8 cellular contexts compared by ENCODE assay signal in genomic region chr19:10333758-10334339, GRCh38. TPM values are rescaled to one million over a fixed set of nuclear protein-coding genes. Genes with fewer than 3 reads are reported as not detected.
DNase-seq lines count a peak whose midpoint lies in the region; ATAC-seq and TF ChIP-seq lines count a peak whose summit lies in the region.

No MANE protein-coding gene starts in this region.

- DNase-seq in GM12865 (ENCODE audit: low read depth) = no peak
- no peak for DNase-seq in NB4 (ENCODE audit: low read depth)
- DNase-seq in G401 (ENCODE audit: low spot score) = no peak
- no peak for DNase-seq in nucleus accumbens (lab: John Stamatoyannopoulos, UW)

- H3K27ac Mint-ChIP-seq in nephron = peak overlapping the region; percentile 95 to 96 (median 96)

- H3K9me3 ChIP-seq in duodenal mucosa (ENCODE audit: control insufficient read depth in 1 of 2, low read length in 2 of 2) = no peaks in the 10 kb centered on the region

- peak overlapping the region; percentile 53 to 60 for H3K9ac ChIP-seq in duodenal mucosa (ENCODE audit: low read depth in 1 of 2, low read length in 2 of 2)

- H3K27me3 ChIP-seq in duodenal mucosa (ENCODE audit: control insufficient read depth in 1 of 2, insufficient read depth in 2 of 2, low read length in 2 of 2) = no peaks in the 10 kb centered on the region

- TF ChIP-seq POLR2A in NB4 (IDR thresholded peaks at IDR 0.05; ENCODE audit: extremely low read depth, insufficient read length) = no peak

- TF ChIP-seq CTCF in GM12865 (IDR thresholded peaks at IDR 0.05; ENCODE audit: insufficient read depth, low read depth, low read length, missing control alignments) (no peak), NB4 (IDR thresholded peaks at IDR 0.05; ENCODE audit: low read depth, low read length) (no peak), nephron (IDR thresholded peaks at IDR 0.05; ENCODE audit: unreplicated experiment in 3 of 3) (no peak)

- peaks cover 25% of the 10 kb centered on the region for H3K4me1 Mint-ChIP-seq in nephron

- no peak for ATAC-seq in HG03342 (IDR thresholded peaks at IDR 0.05; ENCODE audit: unreplicated experiment)
- ATAC-seq in GM21423 (IDR thresholded peaks at IDR 0.05; ENCODE audit: unreplicated experiment) = no peak

- peaks cover 20 to 35% of the 10 kb centered on the region in 2 donors for H3K4me1 ChIP-seq in duodenal mucosa (ENCODE audit: control insufficient read depth in 1 of 2, insufficient read depth in 2 of 2, low read length in 2 of 2)

- H3K9me3 Mint-ChIP-seq in nephron = no peaks in the 10 kb centered on the region

- H3K36me3 ChIP-seq in duodenal mucosa (ENCODE audit: control insufficient read depth in 1 of 2, insufficient read depth in 2 of 2, low read length in 2 of 2) = peaks cover 14 to 19% of the 10 kb centered on the region in 2 donors

- H3K36me3 Mint-ChIP-seq in nephron (ENCODE audit: low read depth) = peaks cover 11% of the 10 kb centered on the region

- peak overlapping the region; percentile 75 for H3K4me3 ChIP-seq in GM12865 (ENCODE audit: low read depth, low read length)
- H3K4me3 ChIP-seq in NB4 (ENCODE audit: low read depth, low read length) = peak overlapping the region; percentile 67
- H3K4me3 ChIP-seq in duodenal mucosa (ENCODE audit: low read depth in 1 of 2, low read length in 2 of 2) = peak overlapping the region; percentile 90 to 98

- in situ Hi-C loops in G401 (cut with HindIII; ENCODE audit: low sequenced_read_pairs) = no loop called here

- peak overlapping the region; percentile 95 to 99 (median 97) for H3K4me3 Mint-ChIP-seq in nephron

- H3K27ac ChIP-seq in duodenal mucosa (ENCODE audit: low read depth, low read length) = peak overlapping the region; percentile 89

- H3K27me3 Mint-ChIP-seq in nephron (ENCODE audit: low read depth) = peaks cover 3% of the 10 kb centered on the region

RNA-seq across cellular contexts. Expression of gene RAVER1, which starts 0.5 kb away (rescaled TPM):
- total RNA-seq in G401 (2014; rRNA removed; shearing (Covaris generic)) = 21.8 and 22.7 TPM in 2 replicates

RNA-seq across cellular contexts. Expression of gene ICAM3, which starts 5.6 kb away (rescaled TPM):
- total RNA-seq in G401 (2014; rRNA removed; shearing (Covaris generic)) = 21.8 and 23.8 TPM in 2 replicates

RNA-seq across cellular contexts. Expression of gene FDX2, which starts 18.0 kb away (rescaled TPM):
- 25.2 and 26.2 TPM in 2 replicates for total RNA-seq in G401 (2014; rRNA removed; shearing (Covaris generic))

RNA-seq across cellular contexts. Expression of gene ZGLP1, which starts 24.2 kb away (rescaled TPM):
- total RNA-seq in G401 (2014; rRNA removed; shearing (Covaris generic)) = 0.55 and 1.6 TPM in 2 replicates

RNA-seq across cellular contexts. Expression of gene ICAM5, which starts 44.1 kb away (rescaled TPM):
- total RNA-seq in G401 (2014; rRNA removed; shearing (Covaris generic)) = 13.2 and 14.8 TPM in 2 replicates
